Comparison of ENCODE assay signal across 1 cellular context in the genomic region with DNA sequence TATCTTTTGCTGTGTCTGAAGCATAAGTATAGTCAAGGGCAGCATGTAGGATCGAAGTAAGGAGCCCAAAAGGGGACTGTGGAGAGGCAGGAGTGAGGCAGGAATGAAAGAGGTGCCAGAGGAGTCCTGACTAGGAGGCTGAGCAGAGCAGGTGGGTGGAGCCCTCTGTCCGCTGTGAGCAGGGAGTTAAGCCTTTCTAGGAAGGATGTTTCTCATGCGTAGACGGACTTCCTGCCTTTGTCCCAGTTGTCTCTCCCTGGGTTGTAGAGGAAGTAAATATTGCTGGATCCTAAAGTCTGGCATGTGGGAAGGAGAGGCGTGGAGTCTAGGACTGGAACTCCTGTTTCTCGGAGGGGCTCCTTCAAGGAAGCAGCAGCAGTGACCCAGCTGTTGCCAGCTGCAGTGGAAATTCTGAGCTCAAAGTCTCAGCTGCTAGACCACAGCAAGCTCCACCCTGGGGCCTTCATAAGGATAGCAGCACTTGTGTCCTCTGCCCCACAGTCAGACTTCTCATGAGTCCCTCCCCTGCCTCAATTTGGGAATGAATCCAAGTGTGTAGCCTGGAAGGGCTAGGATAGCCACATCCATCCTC.
TF ChIP-seq lines count a peak whose summit lies in the region.

No MANE protein-coding gene starts in this region.

TF ChIP-seq in SK-N-SH, 30 proteins besides CTCF, POLR2A, EP300 and RAD21 (continued from another document):
- TF ChIP-seq, protein P1, sequence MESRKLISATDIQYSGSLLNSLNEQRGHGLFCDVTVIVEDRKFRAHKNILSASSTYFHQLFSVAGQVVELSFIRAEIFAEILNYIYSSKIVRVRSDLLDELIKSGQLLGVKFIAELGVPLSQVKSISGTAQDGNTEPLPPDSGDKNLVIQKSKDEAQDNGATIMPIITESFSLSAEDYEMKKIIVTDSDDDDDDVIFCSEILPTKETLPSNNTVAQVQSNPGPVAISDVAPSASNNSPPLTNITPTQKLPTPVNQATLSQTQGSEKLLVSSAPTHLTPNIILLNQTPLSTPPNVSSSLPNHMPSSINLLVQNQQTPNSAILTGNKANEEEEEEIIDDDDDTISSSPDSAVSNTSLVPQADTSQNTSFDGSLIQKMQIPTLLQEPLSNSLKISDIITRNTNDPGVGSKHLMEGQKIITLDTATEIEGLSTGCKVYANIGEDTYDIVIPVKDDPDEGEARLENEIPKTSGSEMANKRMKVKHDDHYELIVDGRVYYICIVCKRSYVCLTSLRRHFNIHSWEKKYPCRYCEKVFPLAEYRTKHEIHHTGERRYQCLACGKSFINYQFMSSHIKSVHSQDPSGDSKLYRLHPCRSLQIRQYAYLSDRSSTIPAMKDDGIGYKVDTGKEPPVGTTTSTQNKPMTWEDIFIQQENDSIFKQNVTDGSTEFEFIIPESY (IDR thresholded peaks at IDR 0.05; ENCODE audit: borderline replicate concordance, low read depth), result no peak
- TF ChIP-seq, protein P2, sequence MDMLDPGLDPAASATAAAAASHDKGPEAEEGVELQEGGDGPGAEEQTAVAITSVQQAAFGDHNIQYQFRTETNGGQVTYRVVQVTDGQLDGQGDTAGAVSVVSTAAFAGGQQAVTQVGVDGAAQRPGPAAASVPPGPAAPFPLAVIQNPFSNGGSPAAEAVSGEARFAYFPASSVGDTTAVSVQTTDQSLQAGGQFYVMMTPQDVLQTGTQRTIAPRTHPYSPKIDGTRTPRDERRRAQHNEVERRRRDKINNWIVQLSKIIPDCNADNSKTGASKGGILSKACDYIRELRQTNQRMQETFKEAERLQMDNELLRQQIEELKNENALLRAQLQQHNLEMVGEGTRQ (IDR thresholded peaks at IDR 0.05; ENCODE audit: borderline replicate concordance, low read depth, low read length), result no peak
- no peak for TF ChIP-seq SMC3 (IDR thresholded peaks at IDR 0.05; ENCODE audit: low read depth, low read length)
- no peak for TF ChIP-seq TAF1 (IDR thresholded peaks at IDR 0.05; ENCODE audit: borderline replicate concordance, low read depth, low read length)
- TF ChIP-seq FOXJ3 (CRISPR knock-in tag; IDR thresholded peaks at IDR 0.05), result no peak
- TF ChIP-seq, protein P3, sequence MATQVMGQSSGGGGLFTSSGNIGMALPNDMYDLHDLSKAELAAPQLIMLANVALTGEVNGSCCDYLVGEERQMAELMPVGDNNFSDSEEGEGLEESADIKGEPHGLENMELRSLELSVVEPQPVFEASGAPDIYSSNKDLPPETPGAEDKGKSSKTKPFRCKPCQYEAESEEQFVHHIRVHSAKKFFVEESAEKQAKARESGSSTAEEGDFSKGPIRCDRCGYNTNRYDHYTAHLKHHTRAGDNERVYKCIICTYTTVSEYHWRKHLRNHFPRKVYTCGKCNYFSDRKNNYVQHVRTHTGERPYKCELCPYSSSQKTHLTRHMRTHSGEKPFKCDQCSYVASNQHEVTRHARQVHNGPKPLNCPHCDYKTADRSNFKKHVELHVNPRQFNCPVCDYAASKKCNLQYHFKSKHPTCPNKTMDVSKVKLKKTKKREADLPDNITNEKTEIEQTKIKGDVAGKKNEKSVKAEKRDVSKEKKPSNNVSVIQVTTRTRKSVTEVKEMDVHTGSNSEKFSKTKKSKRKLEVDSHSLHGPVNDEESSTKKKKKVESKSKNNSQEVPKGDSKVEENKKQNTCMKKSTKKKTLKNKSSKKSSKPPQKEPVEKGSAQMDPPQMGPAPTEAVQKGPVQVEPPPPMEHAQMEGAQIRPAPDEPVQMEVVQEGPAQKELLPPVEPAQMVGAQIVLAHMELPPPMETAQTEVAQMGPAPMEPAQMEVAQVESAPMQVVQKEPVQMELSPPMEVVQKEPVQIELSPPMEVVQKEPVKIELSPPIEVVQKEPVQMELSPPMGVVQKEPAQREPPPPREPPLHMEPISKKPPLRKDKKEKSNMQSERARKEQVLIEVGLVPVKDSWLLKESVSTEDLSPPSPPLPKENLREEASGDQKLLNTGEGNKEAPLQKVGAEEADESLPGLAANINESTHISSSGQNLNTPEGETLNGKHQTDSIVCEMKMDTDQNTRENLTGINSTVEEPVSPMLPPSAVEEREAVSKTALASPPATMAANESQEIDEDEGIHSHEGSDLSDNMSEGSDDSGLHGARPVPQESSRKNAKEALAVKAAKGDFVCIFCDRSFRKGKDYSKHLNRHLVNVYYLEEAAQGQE (IDR thresholded peaks at IDR 0.05; ENCODE audit: low read depth, low read length), result no peak
- TF ChIP-seq CHD2 (IDR thresholded peaks at IDR 0.05; ENCODE audit: low read length, partially characterized antibody), result no peak
